Comparison of ENCODE assay signal across 9 cellular contexts in the genomic region with DNA sequence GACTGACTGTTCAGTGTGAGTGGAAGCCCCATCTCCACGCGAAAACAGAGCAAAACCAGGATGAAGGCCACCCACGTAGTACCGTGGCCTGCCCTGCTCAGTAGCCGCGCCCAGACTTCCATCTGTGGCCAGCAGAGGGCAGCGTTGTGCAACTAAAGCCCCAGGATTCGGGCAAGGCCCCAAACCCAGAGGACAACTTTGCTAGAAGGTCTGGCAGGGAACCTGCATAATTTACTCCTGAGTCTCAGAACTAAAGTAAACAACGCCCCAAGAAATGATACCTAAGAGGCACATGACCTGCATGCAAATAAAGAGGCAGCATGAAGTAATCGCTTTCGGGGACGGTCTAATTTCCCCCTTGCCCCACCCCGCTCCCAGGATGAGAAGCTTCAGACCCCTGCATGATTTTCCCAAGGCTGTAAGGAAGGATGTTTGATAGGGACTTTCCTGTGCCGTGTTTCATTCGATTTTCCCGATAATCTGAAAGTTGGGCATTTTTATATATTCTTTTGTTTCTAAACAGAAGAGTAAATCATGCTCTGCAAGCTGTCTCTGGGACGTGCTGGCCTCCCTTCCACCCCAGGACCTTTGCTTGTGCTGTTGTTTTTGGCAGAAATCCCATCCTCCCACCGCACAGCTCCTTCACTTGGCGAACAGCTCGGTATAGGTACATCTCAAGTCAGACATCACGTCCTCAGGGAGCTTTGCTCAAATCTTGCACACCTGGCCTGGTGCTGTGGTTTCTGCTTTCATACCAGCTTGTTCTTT. TPM values are rescaled to one million over a fixed set of nuclear protein-coding genes. Genes with fewer than 3 reads are reported as not detected.
DNase-seq lines count a peak whose midpoint lies in the region; ATAC-seq, FAIRE-seq and TF ChIP-seq lines count a peak whose summit lies in the region.
"Had no signal": no experiment of that assay in that cellular context is flagged by ENCODE, and none has a peak within 500 bp of the region (broad histone marks: within the 10 kb centered on the region; RNA-seq: fewer than 3 reads in every experiment).

No MANE protein-coding gene starts in this region.

- no peak overlapping the region for H3K4me3 Mint-ChIP-seq in GM23338

- H3K4me1 Mint-ChIP-seq in GM23338 = peaks cover 37% of the 10 kb centered on the region

- no peaks in the 10 kb centered on the region for H3K36me3 ChIP-seq in GM23338 (ENCODE audit: insufficient read depth)

- no peak overlapping the region for H3K27ac Mint-ChIP-seq in GM23338

- H3K4me3 ChIP-seq in GM23338 (no peak overlapping the region), WI38 (ENCODE audit: low read depth, low read length) (no peak overlapping the region)

- peak overlapping the region; percentile 18; the same call in 1 of the 2 replicates for H3K27ac ChIP-seq in GM23338 (ENCODE audit: low read depth)

- in situ Hi-C loops in T47D (cut with HindIII; ENCODE audit: low pct_unique_long_range_greater_than_20kb, low sequenced_read_pairs) = no loop called here

- FAIRE-seq in islet of Langerhans (lab: Jason Lieb, UNC) = peak; percentile 69
- FAIRE-seq: colon had no signal

- peaks cover 9% of the 10 kb centered on the region for H3K27me3 Mint-ChIP-seq in GM23338 (ENCODE audit: insufficient read depth, low read depth, poor library complexity)

- H3K9me2 ChIP-seq in GM23338 (ENCODE audit: insufficient read depth) = no peaks in the 10 kb centered on the region

- no peak overlapping the region for H3K4me2 ChIP-seq in GM23338

- no peaks in the 10 kb centered on the region for H3K79me2 ChIP-seq in GM23338 (replicated peaks; ENCODE audit: insufficient read depth)

- H2AFZ ChIP-seq in GM23338 = peak overlapping the region; percentile 75

- no peaks in the 10 kb centered on the region for H3F3A ChIP-seq in GM23338 (replicated peaks; ENCODE audit: low read depth)

- peak; percentile 94 to 96 for TF ChIP-seq CTCF in GM23338 (conservative IDR thresholded peaks at IDR 0.05; ENCODE audit: low read depth in 2 of 2)
- TF ChIP-seq CTCF in WI38 (IDR thresholded peaks at IDR 0.05; ENCODE audit: low read depth, low read length) = peak; percentile 83

- DNase-seq in DMS53 (lab: John Stamatoyannopoulos, UW) (peak; percentile 73), GM23338 (ENCODE audit: low spot score) (peak; percentile 89), NCI-H146 (lab: John Stamatoyannopoulos, UW) (peak; percentile 61), T47D (ENCODE audit: low read depth in 1 of 2, low spot score in 1 of 2) (peak; percentile 92)
- DNase-seq in stimulated activated CD4-positive, alpha-beta T cell treated with anti-CD3 and anti-CD28 coated beads, Interleukin-15, amount 100 ng/mL, for 24 hours = peak; percentile 84

- no peaks in the 10 kb centered on the region for H3K27me3 ChIP-seq in GM23338 (ENCODE audit: insufficient read depth)

- H3K9me3 Mint-ChIP-seq in GM23338 = no peaks in the 10 kb centered on the region; the same call in 2 of the 3 replicates

- H3K4me1 ChIP-seq in GM23338 (ENCODE audit: insufficient read depth) = peaks cover 18% of the 10 kb centered on the region

- ATAC-seq in GM23338 (peak; percentile 94), HG03139 (IDR thresholded peaks at IDR 0.05; ENCODE audit: unreplicated experiment) (no peak)

- H3K36me3 Mint-ChIP-seq in GM23338 (ENCODE audit: low read depth) = no peaks in the 10 kb centered on the region

- no peaks in the 10 kb centered on the region for H4K20me1 ChIP-seq in GM23338 (replicated peaks; ENCODE audit: insufficient read depth)

TF ChIP-seq in GM23338, 12 proteins besides CTCF, POLR2A, EP300 and RAD21 (continues in another document):
- TF ChIP-seq EZH2phosphoT487 (IDR thresholded peaks at IDR 0.05; ENCODE audit: unreplicated experiment) (no peak), ZNF462 (CRISPR knock-in tag; IDR thresholded peaks at IDR 0.05) (no peak), JUNB (IDR thresholded peaks at IDR 0.05; ENCODE audit: unreplicated experiment) (no peak), ZNF114 (CRISPR knock-in tag; IDR thresholded peaks at IDR 0.05) (no peak)
- TF ChIP-seq, protein P1, sequence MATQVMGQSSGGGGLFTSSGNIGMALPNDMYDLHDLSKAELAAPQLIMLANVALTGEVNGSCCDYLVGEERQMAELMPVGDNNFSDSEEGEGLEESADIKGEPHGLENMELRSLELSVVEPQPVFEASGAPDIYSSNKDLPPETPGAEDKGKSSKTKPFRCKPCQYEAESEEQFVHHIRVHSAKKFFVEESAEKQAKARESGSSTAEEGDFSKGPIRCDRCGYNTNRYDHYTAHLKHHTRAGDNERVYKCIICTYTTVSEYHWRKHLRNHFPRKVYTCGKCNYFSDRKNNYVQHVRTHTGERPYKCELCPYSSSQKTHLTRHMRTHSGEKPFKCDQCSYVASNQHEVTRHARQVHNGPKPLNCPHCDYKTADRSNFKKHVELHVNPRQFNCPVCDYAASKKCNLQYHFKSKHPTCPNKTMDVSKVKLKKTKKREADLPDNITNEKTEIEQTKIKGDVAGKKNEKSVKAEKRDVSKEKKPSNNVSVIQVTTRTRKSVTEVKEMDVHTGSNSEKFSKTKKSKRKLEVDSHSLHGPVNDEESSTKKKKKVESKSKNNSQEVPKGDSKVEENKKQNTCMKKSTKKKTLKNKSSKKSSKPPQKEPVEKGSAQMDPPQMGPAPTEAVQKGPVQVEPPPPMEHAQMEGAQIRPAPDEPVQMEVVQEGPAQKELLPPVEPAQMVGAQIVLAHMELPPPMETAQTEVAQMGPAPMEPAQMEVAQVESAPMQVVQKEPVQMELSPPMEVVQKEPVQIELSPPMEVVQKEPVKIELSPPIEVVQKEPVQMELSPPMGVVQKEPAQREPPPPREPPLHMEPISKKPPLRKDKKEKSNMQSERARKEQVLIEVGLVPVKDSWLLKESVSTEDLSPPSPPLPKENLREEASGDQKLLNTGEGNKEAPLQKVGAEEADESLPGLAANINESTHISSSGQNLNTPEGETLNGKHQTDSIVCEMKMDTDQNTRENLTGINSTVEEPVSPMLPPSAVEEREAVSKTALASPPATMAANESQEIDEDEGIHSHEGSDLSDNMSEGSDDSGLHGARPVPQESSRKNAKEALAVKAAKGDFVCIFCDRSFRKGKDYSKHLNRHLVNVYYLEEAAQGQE (IDR thresholded peaks at IDR 0.05; ENCODE audit: unreplicated experiment) = no peak

RNA-seq across cellular contexts. Expression of gene HSBP1, which starts 18.6 kb away (rescaled TPM):
- total RNA-seq in GM23338 (2014; rRNA removed; shearing (Covaris generic)) = 44.5 and 71.0 TPM in 2 replicates
- polyA plus RNA-seq in GM23338 (2016; fragmentation: Nextera tagmentation; extraction: Ambion mirVana) = 817 and 832 TPM in 2 replicates
